ENCODE assay signal across 9 cellular contexts in genomic region chr5:52864376-52864775, GRCh38.
DNase-seq lines count a peak whose midpoint lies in the region; ATAC-seq and TF ChIP-seq lines count a peak whose summit lies in the region.
"Had no signal": no experiment of that assay in that cellular context is flagged by ENCODE, and none has a peak within 500 bp of the region (broad histone marks: within the 10 kb centered on the region; RNA-seq: fewer than 3 reads in every experiment).

No MANE protein-coding gene starts in this region.

- intact Hi-C loops in stomach (cut with DNase I; ENCODE audit: low total_unique reads), result no loop called here

- 3 to 9% (median 8%) methylated on average over 2 of the region's 2 CpGs for WGBS in stomach, 5 donors

- H3K9me3 ChIP-seq in HEK293 (ENCODE audit: control insufficient read depth, insufficient read depth, low read depth, low read length), result no peaks in the 10 kb centered on the region
- no peaks in the 10 kb centered on the region for H3K9me3 ChIP-seq in stomach

- peak; percentile 65 for DNase-seq in astrocyte of the spinal cord (ENCODE audit: low read depth, low spot score)
- peak; percentile 39 for DNase-seq in inferior parietal cortex (ENCODE audit: extremely low spot score)
- no peak for DNase-seq in stomach
- no peak for DNase-seq in HPDE6-E6E7 (ENCODE audit: extremely low spot score)
- no peak for DNase-seq in MV-4-11 (lab: John Stamatoyannopoulos, UW)
- DNase-seq: activated naive CD4-positive, alpha-beta T cell treated with anti-CD3 and anti-CD28 coated beads, Interleukin-2, amount 10 ng/mL, durations not matched to agents 7 days and 5 days; NCI-H2107 had no signal

- TF ChIP-seq CTCF in HEK293 (tag by site-specific recombination; IDR thresholded peaks at IDR 0.05) (no peak), astrocyte of the spinal cord (IDR thresholded peaks at IDR 0.05; ENCODE audit: low read depth, low read length) (no peak), stomach (IDR thresholded peaks at IDR 0.05) (no peak)

- H3K36me3 ChIP-seq in HEK293 (ENCODE audit: control insufficient read depth in 2 of 2, insufficient read depth in 1 of 2, low read length in 2 of 2), result no peaks in the 10 kb centered on the region; a peak in 1 of 3 replicates
- H3K36me3 ChIP-seq in stomach, result peaks cover 0 to 24% (median 13%) of the 10 kb centered on the region in 4 donors

- no peak for TF ChIP-seq EP300 in stomach (IDR thresholded peaks at IDR 0.05)

- no peak for TF ChIP-seq POLR2A in stomach (IDR thresholded peaks at IDR 0.05)

- H3K27me3 ChIP-seq in stomach, result no peaks in the 10 kb centered on the region

- ATAC-seq in HG03280 (IDR thresholded peaks at IDR 0.05; ENCODE audit: unreplicated experiment), result no peak

- H3K27ac ChIP-seq in HEK293 (ENCODE audit: extremely low read depth, low read depth, low read length) (no peak overlapping the region), stomach (peak overlapping the region in 4 of 5 donors; percentile 40 to 78 (median 44))

- POLR2A ChIA-PET in HEK293 (lab: Yijun Ruan, JAX), result no interaction called here

- CTCF ChIA-PET in HEK293 (lab: Yijun Ruan, JAX), result no interaction called here

- peaks cover 7% of the 10 kb centered on the region; the same call in 1 of the 2 replicates for H3K4me1 ChIP-seq in HEK293 (ENCODE audit: control insufficient read depth, insufficient read depth, low read length)
- peaks cover 0 to 25% (median 23%) of the 10 kb centered on the region in 4 donors for H3K4me1 ChIP-seq in stomach

- no peak overlapping the region for H3K4me3 ChIP-seq in HEK293 (ENCODE audit: low read depth, low read length)
- H3K4me3 ChIP-seq in astrocyte of the spinal cord (ENCODE audit: low read depth, low read length), result no peak overlapping the region
- no peak overlapping the region for H3K4me3 ChIP-seq in stomach

- in situ Hi-C loops in astrocyte of the spinal cord (cut with HindIII; ENCODE audit: low sequenced_read_pairs), result no loop called here

TF ChIP-seq in HEK293, 187 proteins besides CTCF, POLR2A, EP300 and RAD21:
- TF ChIP-seq, protein P1, sequence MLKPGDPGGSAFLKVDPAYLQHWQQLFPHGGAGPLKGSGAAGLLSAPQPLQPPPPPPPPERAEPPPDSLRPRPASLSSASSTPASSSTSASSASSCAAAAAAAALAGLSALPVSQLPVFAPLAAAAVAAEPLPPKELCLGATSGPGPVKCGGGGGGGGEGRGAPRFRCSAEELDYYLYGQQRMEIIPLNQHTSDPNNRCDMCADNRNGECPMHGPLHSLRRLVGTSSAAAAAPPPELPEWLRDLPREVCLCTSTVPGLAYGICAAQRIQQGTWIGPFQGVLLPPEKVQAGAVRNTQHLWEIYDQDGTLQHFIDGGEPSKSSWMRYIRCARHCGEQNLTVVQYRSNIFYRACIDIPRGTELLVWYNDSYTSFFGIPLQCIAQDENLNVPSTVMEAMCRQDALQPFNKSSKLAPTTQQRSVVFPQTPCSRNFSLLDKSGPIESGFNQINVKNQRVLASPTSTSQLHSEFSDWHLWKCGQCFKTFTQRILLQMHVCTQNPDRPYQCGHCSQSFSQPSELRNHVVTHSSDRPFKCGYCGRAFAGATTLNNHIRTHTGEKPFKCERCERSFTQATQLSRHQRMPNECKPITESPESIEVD (tag by site-specific recombination; IDR thresholded peaks at IDR 0.05), result peak; percentile 33; the same call in 1 of the 2 replicates
- TF ChIP-seq ZNF623 (tag by site-specific recombination; IDR thresholded peaks at IDR 0.05) (no peak), ZFP37 (tag by site-specific recombination; IDR thresholded peaks at IDR 0.05) (no peak)

Comparison
In these comparisons a context has a peak if more than half of its experiments do, and no peak if none do; other contexts are left out.
1. DNase-seq: peak in astrocyte of the spinal cord (single experiment) and inferior parietal cortex (single experiment); none in stomach (single experiment), HPDE6-E6E7 (single experiment) and MV-4-11 (single experiment).